15 cellular contexts compared by ENCODE assay signal in the genomic region with DNA sequence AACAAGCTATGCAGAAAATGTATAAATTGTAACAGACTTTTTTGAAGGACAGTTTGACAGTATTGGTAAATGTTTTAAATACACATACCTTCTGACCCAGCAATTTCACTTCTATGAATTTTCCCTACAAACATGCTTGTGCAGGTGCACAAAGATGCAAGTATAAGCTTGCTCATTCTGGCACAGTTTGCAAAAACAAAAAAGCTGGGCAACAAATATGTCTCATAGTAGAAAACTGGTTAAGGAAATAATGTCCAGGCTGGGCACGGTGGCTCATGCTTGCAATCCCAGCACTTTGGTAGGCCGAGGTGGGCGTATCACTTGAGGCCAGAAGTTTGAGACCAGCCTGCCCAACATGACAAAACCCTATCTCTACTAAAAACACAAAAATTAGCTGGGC.
"Had no signal": no experiment of that assay in that cellular context is flagged by ENCODE, and none has a peak within 500 bp of the region (broad histone marks: within the 10 kb centered on the region; RNA-seq: fewer than 3 reads in every experiment).

No MANE protein-coding gene starts in this region.

- DNase-seq: effector CD4-positive, alpha-beta T cell; heart left ventricle; hippocampal formation; mucosa of descending colon; naive thymus-derived CD8-positive, alpha-beta T cell; ovary; right cardiac atrium; small intestine; stimulated activated CD4-positive, alpha-beta T cell treated with anti-CD3 and anti-CD28 coated beads, Interleukin-12 subunit alpha, Interleukin-12 subunit beta, amount 100 ng/mL, for 4 hours; stimulated activated naive CD8-positive, alpha-beta T cell treated with anti-CD3 and anti-CD28 coated beads, Interleukin-15, Interleukin-2, amounts not matched to agents 100 U/mL and 50 U/mL, for 24 hours; thyroid gland had no signal

- ATAC-seq: heart left ventricle; left lobe of liver; mucosa of descending colon; naive thymus-derived CD8-positive, alpha-beta T cell; right cardiac atrium; stimulated activated naive CD8-positive, alpha-beta T cell treated with anti-CD3 and anti-CD28 coated beads, Interleukin-15, Interleukin-2, amounts not matched to agents 100 U/mL and 50 U/mL, for 24 hours had no signal

- H3K27ac ChIP-seq: coronary artery, heart left ventricle, ovary, suprapubic skin, thyroid gland, vagina had no signal

- H3K4me1 ChIP-seq: heart left ventricle, vagina had no signal

- H3K4me3 ChIP-seq: coronary artery, heart left ventricle, mucosa of descending colon, ovary, suprapubic skin, thyroid gland, vagina had no signal

- H3K36me3 ChIP-seq: heart left ventricle, ovary, suprapubic skin, thyroid gland, vagina had no signal

- H3K9me3 ChIP-seq: heart left ventricle, mucosa of descending colon, ovary, suprapubic skin, thyroid gland, vagina had no signal

- H3K27me3 ChIP-seq: ovary, suprapubic skin, thyroid gland, vagina had no signal
